Comparison of ENCODE assay signal across 7 cellular contexts in the genomic region with DNA sequence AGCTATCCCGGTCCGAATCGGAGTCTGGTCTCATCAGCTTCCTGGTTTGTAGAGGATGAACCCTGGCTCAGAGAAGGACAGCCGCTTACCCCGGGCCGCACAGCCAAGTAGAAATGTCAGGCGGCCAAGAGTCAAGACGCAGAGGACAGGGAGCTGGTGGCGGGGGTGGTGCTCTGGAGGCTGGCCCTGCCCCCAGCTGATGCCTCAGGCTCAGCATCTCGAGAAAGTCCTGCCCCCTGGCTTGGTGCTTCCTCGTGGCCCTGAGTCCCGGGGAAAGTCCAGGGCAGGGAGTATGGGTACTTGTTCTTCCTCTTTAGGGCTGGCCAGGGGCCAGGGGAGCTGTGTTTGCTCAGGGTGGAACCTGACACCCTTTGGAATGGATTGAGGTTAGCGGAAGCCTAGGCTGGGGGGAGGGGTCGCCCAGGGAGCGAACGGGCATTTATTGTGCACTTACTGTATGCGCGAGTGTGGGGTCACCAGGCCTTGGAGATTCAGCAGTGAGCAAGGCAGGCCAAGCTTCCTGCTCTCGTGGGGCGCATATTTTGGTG. TPM values are rescaled to one million over a fixed set of nuclear protein-coding genes. Genes with fewer than 3 reads are reported as not detected.
DNase-seq lines count a peak whose midpoint lies in the region; ATAC-seq lines count a peak whose summit lies in the region.

No MANE protein-coding gene starts in this region.

- DNase-seq in LoVo (ENCODE audit: low spot score) (peak; percentile 91), SHP77 treated with DMSO at 0.1 percent for 48 hours (lab: John Stamatoyannopoulos, UW) (peak; percentile 61), left ventricle myocardium superior (peak; percentile 82), substantia nigra (lab: John Stamatoyannopoulos, UW) (peak in 27 of 49 donors; percentile 9 to 59 (median 24)), ecto neural progenitor cell (ENCODE audit: low spot score) (no peak)

- ATAC-seq in left ventricle myocardium superior (peak; percentile 79), GM19328 (IDR thresholded peaks at IDR 0.05; ENCODE audit: unreplicated experiment) (no peak), GM19467 (IDR thresholded peaks at IDR 0.05; ENCODE audit: unreplicated experiment) (no peak)

- intact Hi-C loops in left ventricle myocardium superior (cut with micrococcal nuclease): no loop called here

- H3K27ac ChIP-seq in substantia nigra (ENCODE audit: low read depth, low read length, poor library complexity, severe bottlenecking): no peak overlapping the region

RNA-seq across cellular contexts. Expression of gene TJP3, which starts 2.2 kb away (rescaled TPM):
- 0.22 TPM for total RNA-seq in left ventricle myocardium superior

RNA-seq across cellular contexts. Expression of gene PIP5K1C, which starts 10.1 kb away (rescaled TPM):
- total RNA-seq in left ventricle myocardium superior: 34.7 TPM

RNA-seq across cellular contexts. Expression of gene APBA3, which starts 51.2 kb away (rescaled TPM):
- total RNA-seq in left ventricle myocardium superior: 12.5 TPM

RNA-seq across cellular contexts. Expression of gene MRPL54, which starts 52.1 kb away (rescaled TPM):
- 70.8 TPM for total RNA-seq in left ventricle myocardium superior
